Comparison of ENCODE assay signal across 25 cellular contexts in genomic region chr12:117963836-117964235, GRCh38. TPM values are rescaled to one million over a fixed set of nuclear protein-coding genes. Genes with fewer than 3 reads are reported as not detected.
"Had no signal": no experiment of that assay in that cellular context is flagged by ENCODE, and none has a peak within 500 bp of the region (broad histone marks: within the 10 kb centered on the region; RNA-seq: fewer than 3 reads in every experiment).

No MANE protein-coding gene starts in this region.

- ATAC-seq: effector memory CD8-positive, alpha-beta T cell; esophagus mucosa; foreskin keratinocyte; gastrocnemius medialis; gastroesophageal sphincter; heart left ventricle; heart right ventricle had no signal

- DNase-seq: colonic mucosa; cortex of kidney; dermis blood vessel endothelial cell; dorsolateral prefrontal cortex; effector CD4-positive, alpha-beta T cell; effector CD8-positive, alpha-beta T cell; effector memory CD4-positive, alpha-beta T cell; effector memory CD8-positive, alpha-beta T cell; erythroblast; esophagus squamous epithelium; foreskin fibroblast; foreskin keratinocyte; foreskin melanocyte; gastrocnemius medialis; glutamatergic neuron; heart left ventricle; heart right ventricle had no signal

- H3K27me3 ChIP-seq: colonic mucosa had no signal

- H3K4me3 ChIP-seq: colonic mucosa, coronary artery, dorsolateral prefrontal cortex, esophagus muscularis mucosa, esophagus squamous epithelium, gastrocnemius medialis, gastroesophageal sphincter, heart left ventricle, heart right ventricle had no signal

- H3K9me3 Mint-ChIP-seq: dendritic cell treated with granulocyte-macrophage colony-stimulating factor and Interleukin-4, amounts not matched to agents 40 ng/mL and 50 ng/mL, for 4 days; effector memory CD8-positive, alpha-beta T cell had no signal

- H3K36me3 ChIP-seq: colonic mucosa, esophagus muscularis mucosa, esophagus squamous epithelium, gastrocnemius medialis, gastroesophageal sphincter, heart left ventricle, heart right ventricle had no signal

- H3K9me3 ChIP-seq: colonic mucosa, esophagus muscularis mucosa, esophagus squamous epithelium, gastrocnemius medialis, gastroesophageal sphincter, heart left ventricle had no signal

- H3K4me3 Mint-ChIP-seq: dendritic cell treated with granulocyte-macrophage colony-stimulating factor and Interleukin-4, amounts not matched to agents 40 ng/mL and 50 ng/mL, for 4 days; effector memory CD8-positive, alpha-beta T cell had no signal

- H3K4me1 ChIP-seq: colonic mucosa, foreskin keratinocyte, gastrocnemius medialis had no signal

- H3K27ac ChIP-seq: colonic mucosa, coronary artery, dorsolateral prefrontal cortex, epithelial cell of prostate, esophagus muscularis mucosa, esophagus squamous epithelium, foreskin keratinocyte, gastrocnemius medialis, gastroesophageal sphincter, heart left ventricle, heart right ventricle had no signal

- H3K27ac Mint-ChIP-seq: dendritic cell treated with granulocyte-macrophage colony-stimulating factor and Interleukin-4, amounts not matched to agents 40 ng/mL and 50 ng/mL, for 4 days; effector memory CD8-positive, alpha-beta T cell had no signal

RNA-seq across cellular contexts. Expression of gene KSR2, which starts 5.0 kb away (rescaled TPM):
- total RNA-seq: fibroblast of lung, fibroblast of villous mesenchyme had no signal
- polyA plus RNA-seq: fibroblast of lung, heart right ventricle had no signal
